Comparison of ENCODE assay signal across 9 cellular contexts in the genomic region with DNA sequence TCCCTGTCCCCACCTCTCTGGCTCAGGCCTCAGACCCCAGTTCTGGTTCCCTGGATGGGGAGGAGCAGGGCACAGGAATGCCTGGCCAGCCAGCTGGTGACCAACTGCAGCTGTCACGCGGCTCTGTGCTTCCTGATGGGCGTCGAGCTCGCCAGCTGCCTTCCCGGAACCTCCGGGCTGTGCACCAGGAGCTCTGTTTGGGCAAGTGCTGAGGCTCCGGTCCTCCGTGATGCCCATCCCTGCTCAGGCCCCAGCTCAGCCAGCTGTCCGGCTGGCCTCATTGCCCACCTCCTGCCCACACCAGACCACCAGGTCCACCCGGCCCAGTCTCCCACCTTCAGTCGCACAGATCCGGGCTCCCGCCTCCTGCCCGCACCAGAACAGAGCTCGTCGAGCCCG. TPM values are rescaled to one million over a fixed set of nuclear protein-coding genes. Genes with fewer than 3 reads are reported as not detected.
A peak's percentile ranks its signal among the peaks of the same experiment; 100 is the strongest.
DNase-seq lines count a peak whose midpoint lies in the region; ATAC-seq lines count a peak whose summit lies in the region.
"Had no signal": no experiment of that assay in that cellular context is flagged by ENCODE, and none has a peak within 500 bp of the region (broad histone marks: within the 10 kb centered on the region; RNA-seq: fewer than 3 reads in every experiment).

No MANE protein-coding gene starts in this region.

- no peak overlapping the region for H2BK12ac ChIP-seq in neuronal stem cell (ENCODE audit: low read length)

- DNase-seq in activated CD8-positive, alpha-beta memory T cell treated with anti-CD3 and anti-CD28 coated beads, Interleukin-2, amount 10 ng/mL, durations not matched to agents 7 days and 5 days: no peak
- DNase-seq in activated CD8-positive, alpha-beta memory T cell treated with anti-CD3 and anti-CD28 coated beads, Interleukin-2, amount 50 U/mL, for 48 hours: no peak
- DNase-seq in globus pallidus (ENCODE audit: low spot score): peak; percentile 74
- no peak for DNase-seq in neuronal stem cell (ENCODE audit: low spot score)
- no peak for DNase-seq in HPDE6-E6E7 (ENCODE audit: extremely low spot score)
- DNase-seq in activated effector memory CD4-positive, alpha-beta T cell treated with anti-CD3 and anti-CD28 coated beads, Interleukin-2, amount 50 U/mL, for 16 hours: no peak
- DNase-seq in NCI-H1930 (lab: John Stamatoyannopoulos, UW): no peak
- DNase-seq: natural killer cell had no signal

- no peak overlapping the region for H2AFZ ChIP-seq in neuronal stem cell (ENCODE audit: low read length)

- H3K27me3 Mint-ChIP-seq in activated CD8-positive, alpha-beta memory T cell treated with anti-CD3 and anti-CD28 coated beads, Interleukin-2, amount 10 ng/mL, durations not matched to agents 7 days and 5 days: no peaks in the 10 kb centered on the region

- H3K27ac Mint-ChIP-seq in activated CD8-positive, alpha-beta memory T cell treated with anti-CD3 and anti-CD28 coated beads, Interleukin-2, amount 10 ng/mL, durations not matched to agents 7 days and 5 days: peak overlapping the region; percentile 62

- no peak overlapping the region for H4K8ac ChIP-seq in neuronal stem cell (ENCODE audit: low read depth, low read length)

- no peaks in the 10 kb centered on the region for H3K9me3 Mint-ChIP-seq in activated CD8-positive, alpha-beta memory T cell treated with anti-CD3 and anti-CD28 coated beads, Interleukin-2, amount 10 ng/mL, durations not matched to agents 7 days and 5 days (ENCODE audit: low read depth)
- H3K9me3 Mint-ChIP-seq: natural killer cell had no signal

- H3K36me3 ChIP-seq in neuronal stem cell (replicated peaks in 1 of 2; ENCODE audit: control insufficient read depth in 2 of 2, insufficient read depth in 2 of 2, low read length in 2 of 2) (peaks cover 28 to 70% of the 10 kb centered on the region in 2 donors), urinary bladder (ENCODE audit: insufficient read depth) (no peaks in the 10 kb centered on the region)

- no peaks in the 10 kb centered on the region for H3K27me3 ChIP-seq in neuronal stem cell (ENCODE audit: control insufficient read depth in 3 of 3, insufficient read depth in 3 of 3, low read depth in 1 of 3, low read length in 3 of 3)

- H3K36me3 Mint-ChIP-seq in activated CD8-positive, alpha-beta memory T cell treated with anti-CD3 and anti-CD28 coated beads, Interleukin-2, amount 10 ng/mL, durations not matched to agents 7 days and 5 days: peaks cover 21% of the 10 kb centered on the region
- H3K36me3 Mint-ChIP-seq: natural killer cell had no signal

- no peak for ATAC-seq in activated CD8-positive, alpha-beta memory T cell treated with anti-CD3 and anti-CD28 coated beads, Interleukin-2, amount 10 ng/mL, durations not matched to agents 7 days and 5 days
- ATAC-seq: natural killer cell had no signal

- CTCF ChIA-PET in activated CD8-positive, alpha-beta memory T cell treated with anti-CD3 and anti-CD28 coated beads, Interleukin-2, amount 10 ng/mL, durations not matched to agents 7 days and 5 days (lab: Charles Lee): interaction anchor here (1.5 to 10.6 kb wide), 2 partner anchors 13 to 19 kb away, joined by 3 to 140 read pairs; a partner anchor contains a TSS

- no peaks in the 10 kb centered on the region for H3K9me3 ChIP-seq in neuronal stem cell (replicated peaks in 1 of 2; ENCODE audit: control insufficient read depth in 2 of 2, insufficient read depth in 1 of 2, low read depth in 1 of 2, low read length in 2 of 2)

- H3K9ac ChIP-seq in neuronal stem cell (ENCODE audit: low read depth, low read length, poor library complexity): no peak overlapping the region

- no peak overlapping the region for H4K91ac ChIP-seq in neuronal stem cell (ENCODE audit: low read depth, low read length, poor library complexity)

- H3K4me3 ChIP-seq in neuronal stem cell (ENCODE audit: low read length in 2 of 2) (no peak overlapping the region), urinary bladder (ENCODE audit: low read depth, low read length) (no peak overlapping the region)

- H3K79me1 ChIP-seq in neuronal stem cell (ENCODE audit: low read depth, low read length): peaks cover 13% of the 10 kb centered on the region

- no peak overlapping the region for H3K14ac ChIP-seq in neuronal stem cell (ENCODE audit: low read length)

- H3K4me2 ChIP-seq in neuronal stem cell (ENCODE audit: insufficient read depth, low read length, poor library complexity, severe bottlenecking): no peak overlapping the region

- H3K27ac ChIP-seq in neuronal stem cell (replicated peaks; ENCODE audit: low read length): no peak overlapping the region
- H3K27ac ChIP-seq in urinary bladder (ENCODE audit: low read depth): peak overlapping the region; percentile 85

- no peak overlapping the region for H3K4ac ChIP-seq in neuronal stem cell (ENCODE audit: low read length)

- no peak overlapping the region for H3K18ac ChIP-seq in neuronal stem cell (ENCODE audit: low read length)

- no peak overlapping the region for H2BK5ac ChIP-seq in neuronal stem cell (ENCODE audit: low read length)

- peaks cover 38% of the 10 kb centered on the region for H3K4me1 Mint-ChIP-seq in activated CD8-positive, alpha-beta memory T cell treated with anti-CD3 and anti-CD28 coated beads, Interleukin-2, amount 10 ng/mL, durations not matched to agents 7 days and 5 days

- no peak overlapping the region for H2BK120ac ChIP-seq in neuronal stem cell (ENCODE audit: low read depth, low read length)

- no peak overlapping the region for H2BK15ac ChIP-seq in neuronal stem cell (ENCODE audit: low read length)

- WGBS in neuronal stem cell (ENCODE audit: extremely low coverage in 2 of 2, insufficient read length in 2 of 2, insufficient replicate concordance in 1 of 2), 2 donors: no CpG with 5 or more reads among the region's 18 CpGs
- 54% methylated on average over 18 of the region's 18 CpGs for WGBS in urinary bladder

- no peak overlapping the region for H3K4me3 Mint-ChIP-seq in activated CD8-positive, alpha-beta memory T cell treated with anti-CD3 and anti-CD28 coated beads, Interleukin-2, amount 10 ng/mL, durations not matched to agents 7 days and 5 days
- H3K4me3 Mint-ChIP-seq: natural killer cell had no signal

- no peak overlapping the region for H2AK5ac ChIP-seq in neuronal stem cell (ENCODE audit: low read depth, low read length)

- H3K23ac ChIP-seq in neuronal stem cell (ENCODE audit: low read depth, low read length, poor library complexity): peak overlapping the region; percentile 15

- H3K4me1 ChIP-seq in neuronal stem cell (ENCODE audit: control insufficient read depth in 2 of 2, insufficient read depth in 1 of 2, low read depth in 1 of 2, low read length in 2 of 2) (peaks cover 7 to 15% of the 10 kb centered on the region in 2 donors), urinary bladder (ENCODE audit: insufficient read depth) (no peaks in the 10 kb centered on the region)

RNA-seq across cellular contexts. Expression of a gene that starts 4.8 kb away (rescaled TPM):
- 10 to 100 TPM; 29.3 to 30.0 TPM for total RNA-seq in activated CD8-positive, alpha-beta memory T cell treated with anti-CD3 and anti-CD28 coated beads, Interleukin-2, amount 10 ng/mL, durations not matched to agents 7 days and 5 days
- 11.5 TPM for polyA plus RNA-seq in neuronal stem cell (2013, experiment 1 of 2)
- 10.5 TPM for polyA plus RNA-seq in neuronal stem cell (2013, experiment 2 of 2)
- 9.7 TPM for total RNA-seq in urinary bladder
- polyA plus RNA-seq in urinary bladder: 31.4 TPM

RNA-seq across cellular contexts. Expression of a gene that starts 16.7 kb away (rescaled TPM):
- total RNA-seq in activated CD8-positive, alpha-beta memory T cell treated with anti-CD3 and anti-CD28 coated beads, Interleukin-2, amount 10 ng/mL, durations not matched to agents 7 days and 5 days: 1,000 to 10,000 TPM; 5,133 to 5,396 TPM
- 3,243 TPM for polyA plus RNA-seq in neuronal stem cell (2013, experiment 1 of 2)
- 3,181 TPM for polyA plus RNA-seq in neuronal stem cell (2013, experiment 2 of 2)
- total RNA-seq in urinary bladder: 1,141 TPM
- polyA plus RNA-seq in urinary bladder: 3,231 TPM

RNA-seq across cellular contexts. Expression of a gene that starts 17.0 kb away (rescaled TPM):
- 100 to 1,000 TPM in 1 of 2 experiments, 10 to 100 TPM in 1; 76.7 to 117 TPM for total RNA-seq in activated CD8-positive, alpha-beta memory T cell treated with anti-CD3 and anti-CD28 coated beads, Interleukin-2, amount 10 ng/mL, durations not matched to agents 7 days and 5 days
- polyA plus RNA-seq in neuronal stem cell (2013, experiment 1 of 2): 27.0 TPM
- polyA plus RNA-seq in neuronal stem cell (2013, experiment 2 of 2): 24.3 TPM
- total RNA-seq in urinary bladder: 9.0 TPM
- 18.7 TPM for polyA plus RNA-seq in urinary bladder

RNA-seq across cellular contexts. Expression of a gene that starts 56.1 kb away (rescaled TPM):
- 100 to 1,000 TPM; 288 to 320 TPM for total RNA-seq in activated CD8-positive, alpha-beta memory T cell treated with anti-CD3 and anti-CD28 coated beads, Interleukin-2, amount 10 ng/mL, durations not matched to agents 7 days and 5 days
- 187 TPM for polyA plus RNA-seq in neuronal stem cell (2013, experiment 1 of 2)
- 185 TPM for polyA plus RNA-seq in neuronal stem cell (2013, experiment 2 of 2)
- 142 TPM for total RNA-seq in urinary bladder
- polyA plus RNA-seq in urinary bladder: 135 TPM

RNA-seq across cellular contexts. Expression of a gene that starts 57.2 kb away (rescaled TPM):
- total RNA-seq in activated CD8-positive, alpha-beta memory T cell treated with anti-CD3 and anti-CD28 coated beads, Interleukin-2, amount 10 ng/mL, durations not matched to agents 7 days and 5 days: 100 to 1,000 TPM; 173 to 200 TPM
- polyA plus RNA-seq in neuronal stem cell (2013, experiment 1 of 2): 78.4 TPM
- polyA plus RNA-seq in neuronal stem cell (2013, experiment 2 of 2): 81.0 TPM
- 30.2 TPM for total RNA-seq in urinary bladder
- polyA plus RNA-seq in urinary bladder: 19.0 TPM
